20 cellular contexts compared by ENCODE assay signal in the genomic region with DNA sequence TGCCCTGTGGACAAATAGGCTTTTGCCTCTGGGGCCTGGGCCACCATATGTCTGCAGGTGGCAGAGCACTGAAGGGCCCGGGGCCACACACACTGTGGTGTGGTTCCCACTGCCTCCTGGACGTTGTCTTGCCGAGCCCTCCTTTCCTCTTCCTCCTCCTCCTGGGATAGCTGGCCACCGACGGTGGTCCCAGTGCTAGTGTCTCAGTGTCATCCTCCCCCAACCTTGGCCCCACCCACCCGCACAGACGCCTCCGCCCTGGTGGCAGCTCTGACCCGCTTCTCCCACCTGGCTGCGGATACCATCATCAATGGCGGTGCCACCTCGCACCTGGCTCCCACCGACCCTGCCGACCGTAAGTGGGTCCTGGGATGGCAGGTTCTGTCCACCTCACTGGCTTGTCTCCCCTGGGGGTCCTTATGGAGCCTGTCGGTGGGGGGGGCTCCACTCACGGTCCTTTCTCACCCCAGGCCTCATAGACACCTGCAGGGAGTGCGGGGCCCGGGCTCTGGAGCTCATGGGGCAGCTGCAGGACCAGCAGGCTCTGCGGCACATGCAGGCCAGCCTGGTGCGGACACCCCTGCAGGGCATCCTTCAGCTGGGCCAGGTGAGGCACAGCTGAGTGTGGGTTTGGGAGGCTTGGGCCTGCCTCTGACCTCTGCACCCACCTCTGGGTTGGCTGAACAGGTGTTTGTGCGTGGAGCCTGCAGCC.
"Had no signal": no experiment of that assay in that cellular context is flagged by ENCODE, and none has a peak within 500 bp of the region (broad histone marks: within the 10 kb centered on the region; RNA-seq: fewer than 3 reads in every experiment).

No MANE protein-coding gene starts in this region.

- H3K36me3 ChIP-seq: sigmoid colon had no signal

- ATAC-seq: activated CD8-positive, alpha-beta T cell treated with anti-CD3 and anti-CD28 coated beads for 36 hours; activated T-helper 17 cell treated with anti-CD3 and anti-CD28 coated beads, Interleukin-2, amount 50 U/mL, for 72 hours; body of pancreas; foreskin keratinocyte; naive thymus-derived CD8-positive, alpha-beta T cell; stimulated activated effector memory CD8-positive, alpha-beta T cell treated with anti-CD3 and anti-CD28 coated beads, Interleukin-12 subunit alpha, Interleukin-12 subunit beta, amount 100 ng/mL, for 72 hours had no signal

- DNase-seq: activated CD4-positive, alpha-beta T cell treated with anti-CD3 and anti-CD28 coated beads, Interleukin-2, amount 10 ng/mL, durations not matched to agents 24 days and 14 days; activated CD8-positive, alpha-beta T cell treated with anti-CD3 and anti-CD28 coated beads for 36 hours; activated naive CD4-positive, alpha-beta T cell; activated naive CD8-positive, alpha-beta T cell treated with anti-CD3 and anti-CD28 coated beads, Interleukin-2, amount 10 ng/mL, durations not matched to agents 7 days and 5 days; activated T-cell treated with anti-CD3 and anti-CD28 coated beads, Interleukin-2, amount 50 U/mL, for 1 hour; amygdala; caudate nucleus; foreskin keratinocyte; glutamatergic neuron; naive thymus-derived CD8-positive, alpha-beta T cell; sigmoid colon; stimulated activated CD4-positive, alpha-beta T cell treated with anti-CD3 and anti-CD28 coated beads, Interleukin-4, amount 100 ng/mL, for 24 hours; T-cell; T-helper 9 cell had no signal

- H3K9ac ChIP-seq: parathyroid adenoma had no signal

- H2AFZ ChIP-seq: parathyroid adenoma had no signal

- H3K9me3 ChIP-seq: body of pancreas, lower lobe of right lung, sigmoid colon, thyroid gland had no signal

- H3K79me2 ChIP-seq: parathyroid adenoma had no signal

- H3K27me3 ChIP-seq: body of pancreas, foreskin keratinocyte, sigmoid colon, thyroid gland had no signal

- H3K4me3 ChIP-seq: body of pancreas, lower lobe of right lung, sigmoid colon, thyroid gland had no signal

- H3K27ac ChIP-seq: foreskin keratinocyte, lower lobe of right lung, parathyroid adenoma, sigmoid colon, thyroid gland had no signal
